9 cellular contexts compared by ENCODE assay signal in genomic region chr11:115222218-115222862, GRCh38.
DNase-seq lines count a peak whose midpoint lies in the region; ATAC-seq and TF ChIP-seq lines count a peak whose summit lies in the region.
"Had no signal": no experiment of that assay in that cellular context is flagged by ENCODE, and none has a peak within 500 bp of the region (broad histone marks: within the 10 kb centered on the region; RNA-seq: fewer than 3 reads in every experiment).

No MANE protein-coding gene starts in this region.

- no peaks in the 10 kb centered on the region for H3K4me1 ChIP-seq in right cardiac atrium (ENCODE audit: control insufficient read depth, insufficient read depth, low read length)
- peaks cover 2% of the 10 kb centered on the region for H3K4me1 ChIP-seq in ovary (ENCODE audit: insufficient read depth)
- H3K4me1 ChIP-seq: right lobe of liver had no signal

- H3K27me3 ChIP-seq in right cardiac atrium (ENCODE audit: control insufficient read depth, insufficient read depth) (no peaks in the 10 kb centered on the region), ovary (no peaks in the 10 kb centered on the region)
- H3K27me3 ChIP-seq: right lobe of liver had no signal

- 64% methylated on average over 5 of the region's 5 CpGs for WGBS in right cardiac atrium
- 35 to 45% (median 39%) methylated on average over 5 of the region's 5 CpGs for WGBS in ovary, 3 donors

- intact Hi-C loops in right cardiac atrium (cut with DNase I): no loop called here
- intact Hi-C loops in ovary (cut with DNase I): no loop called here

- DNase-seq in ELR (ENCODE audit: low read depth): peak; percentile 58
- peak; percentile 82 for DNase-seq in NCI-H748 treated with DMSO at 0.1 percent for 48 hours (lab: John Stamatoyannopoulos, UW)
- peak; percentile 52 for DNase-seq in fibroblast of gingiva (ENCODE audit: low read depth)
- DNase-seq in right cardiac atrium: no peak
- no peak for DNase-seq in HuH-7.5 (ENCODE audit: low spot score)
- no peak for DNase-seq in ovary
- DNase-seq: right lobe of liver had no signal

- no peaks in the 10 kb centered on the region for H3K36me3 ChIP-seq in ovary
- H3K36me3 ChIP-seq: right lobe of liver had no signal

- H3K9me3 ChIP-seq in right cardiac atrium (ENCODE audit: control insufficient read depth, low read length) (no peaks in the 10 kb centered on the region), ovary (no peaks in the 10 kb centered on the region)
- H3K9me3 ChIP-seq: right lobe of liver had no signal

- ATAC-seq in GM19372 (IDR thresholded peaks at IDR 0.05; ENCODE audit: low read depth, unreplicated experiment) (peak; percentile 88), HG03196 (IDR thresholded peaks at IDR 0.05; ENCODE audit: unreplicated experiment) (peak; percentile 93), right cardiac atrium (no peak)

- H3K27ac ChIP-seq in right cardiac atrium (ENCODE audit: low read length): no peak overlapping the region
- no peak overlapping the region for H3K27ac ChIP-seq in ovary
- H3K27ac ChIP-seq: right lobe of liver had no signal

- TF ChIP-seq POLR2A in ovary (IDR thresholded peaks at IDR 0.05): no peak

- no peak for TF ChIP-seq EP300 in ovary (IDR thresholded peaks at IDR 0.05)

- no peak for TF ChIP-seq CTCF in ovary (IDR thresholded peaks at IDR 0.05)

- no peak overlapping the region for H3K4me3 ChIP-seq in right cardiac atrium (ENCODE audit: low read length)
- H3K4me3 ChIP-seq in ovary: no peak overlapping the region
- H3K4me3 ChIP-seq: right lobe of liver had no signal

Comparison
In these comparisons a context has a peak if more than half of its experiments do, and no peak if none do; other contexts are left out.
1. DNase-seq: peak in ELR (single experiment), NCI-H748 treated with DMSO at 0.1 percent for 48 hours (single experiment) and fibroblast of gingiva (single experiment); none in right cardiac atrium (0 of 3), HuH-7.5 (single experiment) and ovary (0 of 5).
2. ATAC-seq: peak in GM19372 (single experiment) and HG03196 (single experiment); none in right cardiac atrium (0 of 2).